In genomic region chr6:52352239-52353008, GRCh38 we compare ENCODE assay signal across 8 cellular contexts. TPM values are rescaled to one million over a fixed set of nuclear protein-coding genes. Genes with fewer than 3 reads are reported as not detected.
DNase-seq lines count a peak whose midpoint lies in the region; ATAC-seq and TF ChIP-seq lines count a peak whose summit lies in the region.

No MANE protein-coding gene starts in this region.

- H3K4me1 ChIP-seq in CD4-positive, CD25-positive, alpha-beta regulatory T cell (ENCODE audit: control insufficient read depth, insufficient read depth, low read length, poor library complexity, severe bottlenecking) = no peaks in the 10 kb centered on the region
- peaks cover 16% of the 10 kb centered on the region for H3K4me1 ChIP-seq in mucosa of descending colon (ENCODE audit: low read depth)
- H3K4me1 ChIP-seq in CD8-positive, alpha-beta T cell (ENCODE audit: insufficient read depth, low read length) = peaks cover 9% of the 10 kb centered on the region

- intact Hi-C loops in mucosa of descending colon (cut with DNase I, micrococcal nuclease) = no loop called here
- intact Hi-C loops in CD8-positive, alpha-beta T cell (cut with DNase I, micrococcal nuclease) = no loop called here

- H3K27me3 ChIP-seq in CD4-positive, CD25-positive, alpha-beta regulatory T cell (ENCODE audit: control insufficient read depth, insufficient read depth, low read length) = no peaks in the 10 kb centered on the region
- H3K27me3 ChIP-seq in CD8-positive, alpha-beta T cell (ENCODE audit: insufficient read depth, low read length) = no peaks in the 10 kb centered on the region

- H3K4me1 Mint-ChIP-seq in CD4-positive, CD25-positive, alpha-beta regulatory T cell = peaks cover 5 to 13% (median 8%) of the 10 kb centered on the region in 4 donors
- H3K4me1 Mint-ChIP-seq in CD8-positive, alpha-beta T cell (ENCODE audit: low read depth) = peaks cover 24% of the 10 kb centered on the region

- no peaks in the 10 kb centered on the region for H3K9me3 Mint-ChIP-seq in CD4-positive, CD25-positive, alpha-beta regulatory T cell
- no peaks in the 10 kb centered on the region for H3K9me3 Mint-ChIP-seq in CD8-positive, alpha-beta T cell

- no peak overlapping the region for H3K27ac ChIP-seq in CD4-positive, CD25-positive, alpha-beta regulatory T cell (ENCODE audit: insufficient read depth, low read length, poor library complexity, severe bottlenecking)
- no peak overlapping the region for H3K27ac ChIP-seq in CD8-positive, alpha-beta T cell (ENCODE audit: low read depth, low read length)

- H3K27ac Mint-ChIP-seq in CD4-positive, CD25-positive, alpha-beta regulatory T cell = no peak overlapping the region
- no peak overlapping the region for H3K27ac Mint-ChIP-seq in CD8-positive, alpha-beta T cell

- no peaks in the 10 kb centered on the region for H3K36me3 ChIP-seq in CD4-positive, CD25-positive, alpha-beta regulatory T cell (ENCODE audit: control insufficient read depth, insufficient read depth, low read length)
- no peaks in the 10 kb centered on the region for H3K36me3 ChIP-seq in mucosa of descending colon (ENCODE audit: low read depth)
- no peaks in the 10 kb centered on the region for H3K36me3 ChIP-seq in CD8-positive, alpha-beta T cell (ENCODE audit: insufficient read depth, low read length)

- no peak overlapping the region for H3K4me3 Mint-ChIP-seq in CD4-positive, CD25-positive, alpha-beta regulatory T cell
- H3K4me3 Mint-ChIP-seq in CD8-positive, alpha-beta T cell = no peak overlapping the region

- no peak overlapping the region for H3K4me3 ChIP-seq in CD4-positive, CD25-positive, alpha-beta regulatory T cell (ENCODE audit: low read depth, low read length)
- H3K4me3 ChIP-seq in mucosa of descending colon = no peak overlapping the region
- no peak overlapping the region for H3K4me3 ChIP-seq in CD8-positive, alpha-beta T cell (ENCODE audit: low read depth, low read length)

- TF ChIP-seq CTCF in mucosa of descending colon (IDR thresholded peaks at IDR 0.05) = no peak
- no peak for TF ChIP-seq CTCF in CD8-positive, alpha-beta T cell (IDR thresholded peaks at IDR 0.05)

- POLR2A ChIA-PET in CD8-positive, alpha-beta T cell (lab: Charles Lee) = no interaction called here

- no peaks in the 10 kb centered on the region for H3K9me3 ChIP-seq in CD4-positive, CD25-positive, alpha-beta regulatory T cell (ENCODE audit: control insufficient read depth in 2 of 2, low read length in 2 of 2)
- no peaks in the 10 kb centered on the region for H3K9me3 ChIP-seq in mucosa of descending colon
- no peaks in the 10 kb centered on the region for H3K9me3 ChIP-seq in CD8-positive, alpha-beta T cell (ENCODE audit: low read length)

- H3K27me3 Mint-ChIP-seq in CD4-positive, CD25-positive, alpha-beta regulatory T cell = no peaks in the 10 kb centered on the region
- H3K27me3 Mint-ChIP-seq in CD8-positive, alpha-beta T cell (ENCODE audit: low read depth) = no peaks in the 10 kb centered on the region

- CTCF ChIA-PET in CD8-positive, alpha-beta T cell (lab: Charles Lee) = interaction anchor here (1.0 kb wide), 2 partner anchors 12 to 66 kb away, joined by 3 read pairs; no protein-coding TSS in a partner anchor

- no peak for DNase-seq in CD4-positive, CD25-positive, alpha-beta regulatory T cell
- peak; percentile 29 for DNase-seq in NCI-H345 treated with DMSO at 0.1 percent for 48 hours (lab: John Stamatoyannopoulos, UW; ENCODE audit: unreplicated experiment)
- DNase-seq in brain pericyte (ENCODE audit: low read depth, low spot score) = peak; percentile 79
- peak in 1 of 3 donors; percentile 47 for DNase-seq in mucosa of descending colon
- no peak for DNase-seq in mesenteric fat pad (ENCODE audit: low spot score)
- no peak for DNase-seq in CD8-positive, alpha-beta T cell

- ATAC-seq in CD4-positive, CD25-positive, alpha-beta regulatory T cell (ENCODE audit: low read depth in 2 of 2) = peak; percentile 44
- ATAC-seq in GM18909 (IDR thresholded peaks at IDR 0.05; ENCODE audit: poor library complexity, unreplicated experiment) = peak; percentile 92
- peak; percentile 93 for ATAC-seq in HG03066 (IDR thresholded peaks at IDR 0.05; ENCODE audit: low read depth, unreplicated experiment)
- ATAC-seq in mucosa of descending colon = peak; percentile 89
- no peak for ATAC-seq in CD8-positive, alpha-beta T cell

- H3K36me3 Mint-ChIP-seq in CD4-positive, CD25-positive, alpha-beta regulatory T cell = no peaks in the 10 kb centered on the region
- no peaks in the 10 kb centered on the region for H3K36me3 Mint-ChIP-seq in CD8-positive, alpha-beta T cell

RNA-seq across cellular contexts. Expression of gene PAQR8, which starts 9.5 kb away (rescaled TPM):
- 5.4 TPM for total RNA-seq in CD4-positive, CD25-positive, alpha-beta regulatory T cell
- polyA plus RNA-seq in CD4-positive, CD25-positive, alpha-beta regulatory T cell = 10 to 100 TPM in 3 of 4 donors, 1 to 10 TPM in 1; 8.6 to 18.5 (median 15.5) TPM
- total RNA-seq in mucosa of descending colon (100 to 1,000 TPM in 1 of 3 donors, 10 to 100 TPM in 2; 70.6 to 184 (median 81.4) TPM), mesenteric fat pad (3.9 TPM)
- total RNA-seq in CD8-positive, alpha-beta T cell = 1 to 10 TPM; 1.8 to 2.2 TPM

Comparison
In these comparisons a context has a peak if more than half of its experiments do, and no peak if none do; other contexts are left out.
1. DNase-seq: peak in NCI-H345 treated with DMSO at 0.1 percent for 48 hours (single experiment) and brain pericyte (single experiment); none in CD4-positive, CD25-positive, alpha-beta regulatory T cell (0 of 3), mesenteric fat pad (single experiment) and CD8-positive, alpha-beta T cell (0 of 7).
2. RNA of gene PAQR8, which starts 9.5 kb away (total RNA-seq): 70.6 to 184 TPM in mucosa of descending colon; 5.4 TPM in CD4-positive, CD25-positive, alpha-beta regulatory T cell (single experiment), 3.9 TPM in mesenteric fat pad (single experiment) and 1.8 to 2.2 TPM in CD8-positive, alpha-beta T cell; every median in the first group is over 10 times any median in the second.